In genomic region chr21:21457077-21457476, GRCh38 we compare ENCODE assay signal across 22 cellular contexts.
A peak's percentile ranks its signal among the peaks of the same experiment; 100 is the strongest.
DNase-seq lines count a peak whose midpoint lies in the region; ATAC-seq and TF ChIP-seq lines count a peak whose summit lies in the region.
"Had no signal": no experiment of that assay in that cellular context is flagged by ENCODE, and none has a peak within 500 bp of the region (broad histone marks: within the 10 kb centered on the region; RNA-seq: fewer than 3 reads in every experiment).

No MANE protein-coding gene starts in this region.

- no peaks in the 10 kb centered on the region for H3K4me1 ChIP-seq in testis
- no peaks in the 10 kb centered on the region for H3K4me1 ChIP-seq in lower lobe of right lung
- H3K4me1 ChIP-seq: BE2C, BLaER1, Caco-2 had no signal

- TF ChIP-seq POLR2A in testis (IDR thresholded peaks at IDR 0.05): no peak

- ATAC-seq in lower lobe of right lung: no peak
- ATAC-seq: CD8-positive, alpha-beta T cell; GM12878 had no signal

- no peaks in the 10 kb centered on the region for H3K36me3 Mint-ChIP-seq in MCF 10A (ENCODE audit: insufficient read depth, unreplicated experiment)
- H3K36me3 Mint-ChIP-seq: CD8-positive, alpha-beta T cell had no signal

- no peak overlapping the region for H3K27ac Mint-ChIP-seq in MCF 10A (ENCODE audit: low read depth, unreplicated experiment)
- H3K27ac Mint-ChIP-seq: CD4-positive, alpha-beta T cell; CD8-positive, alpha-beta T cell had no signal

- intact Hi-C loops in testis (cut with DNase I; ENCODE audit: low total_unique reads) (no loop called here), MCF 10A (cut with micrococcal nuclease) (no loop called here), lower lobe of right lung (cut with DNase I) (no loop called here)

- 82 to 88% methylated on average over 8 of the region's 8 CpGs for WGBS in testis, 2 donors

- in situ Hi-C loops in SK-MEL-5 (cut with HindIII; ENCODE audit: low pct_unique_long_range_greater_than_20kb, low sequenced_read_pairs): no loop called here

- H3K27ac ChIP-seq in testis (no peak overlapping the region), lower lobe of right lung (no peak overlapping the region)
- H3K27ac ChIP-seq: BLaER1 had no signal

- peak; percentile 61 for DNase-seq in SK-MEL-5 (ENCODE audit: low read depth, low spot score)
- DNase-seq in foreskin melanocyte: peak; percentile 31
- peak; percentile 17 for DNase-seq in testis
- DNase-seq in MCF 10A (ENCODE audit: unreplicated experiment): no peak
- no peak for DNase-seq in lower lobe of right lung
- no peak for DNase-seq in DMS 273 treated with DMSO at 0.1 percent for 48 hours (lab: John Stamatoyannopoulos, UW)
- DNase-seq: 8988T; ACHN; BE2C; C1 segment of cervical spinal cord; Caco-2; Calu3; CD4-positive, alpha-beta T cell; CD8-positive, alpha-beta T cell; DMS153; DMS53; DMS79; DND-41; EL; GDM1 had no signal

- CTCF ChIA-PET in MCF 10A (lab: Yijun Ruan, JAX): interaction anchor here (0.6 to 0.7 kb wide), 3 partner anchors 42 to 1198 kb away, joined by 3 to 4 read pairs (median 3); no protein-coding TSS in a partner anchor

- no TSS peak for BruUV-seq in MCF 10A (replicated peaks; lab: Mats Ljungman, UMichigan)

- H3K4me1 Mint-ChIP-seq in MCF 10A (ENCODE audit: insufficient read depth, unreplicated experiment): no peaks in the 10 kb centered on the region

- H3K36me3 ChIP-seq in testis (ENCODE audit: low read depth, missing control alignments) (no peaks in the 10 kb centered on the region), lower lobe of right lung (no peaks in the 10 kb centered on the region)
- H3K36me3 ChIP-seq: BE2C, BLaER1 had no signal

- H3K27me3 ChIP-seq in testis: no peaks in the 10 kb centered on the region
- H3K27me3 ChIP-seq in lower lobe of right lung (ENCODE audit: low read depth): no peaks in the 10 kb centered on the region
- H3K27me3 ChIP-seq: BE2C, BLaER1 had no signal

- H3K9me3 Mint-ChIP-seq in MCF 10A (ENCODE audit: unreplicated experiment): peaks cover 13% of the 10 kb centered on the region

- no peak overlapping the region for H3K4me3 ChIP-seq in testis
- no peak overlapping the region for H3K4me3 ChIP-seq in lower lobe of right lung
- H3K4me3 ChIP-seq: BLaER1, GM12878 had no signal

- no peaks in the 10 kb centered on the region for H3K9me3 ChIP-seq in testis
- no peaks in the 10 kb centered on the region for H3K9me3 ChIP-seq in lower lobe of right lung
- H3K9me3 ChIP-seq: BE2C, BLaER1, Caco-2 had no signal

- POLR2A ChIA-PET in MCF 10A (lab: Yijun Ruan, JAX): interaction anchor here (0.7 kb wide), 1 partner anchor 422 kb away, joined by 3 read pairs; no protein-coding TSS in a partner anchor

- H3K27me3 Mint-ChIP-seq in MCF 10A (ENCODE audit: insufficient read depth, unreplicated experiment): no peaks in the 10 kb centered on the region
- H3K27me3 Mint-ChIP-seq: CD4-positive, alpha-beta T cell had no signal

- no peak overlapping the region for H3K4me3 Mint-ChIP-seq in MCF 10A (ENCODE audit: unreplicated experiment)
- H3K4me3 Mint-ChIP-seq: CD4-positive, alpha-beta T cell; CD8-positive, alpha-beta T cell had no signal

- TF ChIP-seq CTCF in testis (IDR thresholded peaks at IDR 0.05) (no peak), MCF 10A (IDR thresholded peaks at IDR 0.05; ENCODE audit: unreplicated experiment) (no peak), lower lobe of right lung (IDR thresholded peaks at IDR 0.05) (no peak)

Comparison
In these comparisons a context has a peak if more than half of its experiments do, and no peak if none do; other contexts are left out.
1. DNase-seq: peak in SK-MEL-5 (single experiment), foreskin melanocyte (single experiment) and testis (single experiment); none in MCF 10A (single experiment), lower lobe of right lung (single experiment) and DMS 273 treated with DMSO at 0.1 percent for 48 hours (single experiment).